In the genomic region with DNA sequence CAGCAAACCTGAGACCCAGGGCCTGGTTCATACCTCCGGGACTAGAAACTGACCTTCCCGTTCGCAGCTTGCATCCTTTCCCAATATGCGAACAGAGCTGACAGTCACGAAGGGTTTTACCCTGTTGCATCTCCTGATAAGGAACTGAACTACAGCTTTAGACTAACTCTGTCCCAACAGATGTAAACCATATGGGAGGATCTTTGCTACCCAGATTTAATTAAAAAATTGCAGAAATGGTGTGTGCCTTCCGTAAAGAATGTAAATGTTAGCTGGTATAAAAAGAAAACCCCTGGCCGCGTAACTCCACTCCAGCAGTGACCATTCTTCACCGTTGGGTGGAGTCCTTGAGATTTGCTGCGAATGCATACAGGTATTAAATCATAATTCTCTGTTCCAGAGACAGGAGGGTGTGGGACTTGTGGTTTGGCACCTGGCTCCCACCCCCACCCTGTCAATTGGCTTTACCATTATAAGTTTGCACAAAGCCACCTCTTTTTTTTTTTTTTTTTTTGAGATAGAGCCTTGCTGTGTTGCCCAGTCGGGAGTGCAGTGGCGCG, we compare ENCODE assay signal across 16 cellular contexts. TPM values are rescaled to one million over a fixed set of nuclear protein-coding genes. Genes with fewer than 3 reads are reported as not detected.
A peak's percentile ranks its signal among the peaks of the same experiment; 100 is the strongest.
DNase-seq lines count a peak whose midpoint lies in the region; ATAC-seq and TF ChIP-seq lines count a peak whose summit lies in the region.
"Had no signal": no experiment of that assay in that cellular context is flagged by ENCODE, and none has a peak within 500 bp of the region (broad histone marks: within the 10 kb centered on the region; RNA-seq: fewer than 3 reads in every experiment).

No MANE protein-coding gene starts in this region.

- ATAC-seq in HG02885 (IDR thresholded peaks at IDR 0.05; ENCODE audit: poor library complexity, unreplicated experiment) (no peak), GM19452 (IDR thresholded peaks at IDR 0.05; ENCODE audit: unreplicated experiment) (no peak)
- ATAC-seq: activated CD4-positive, CD25-positive, alpha-beta regulatory T cell treated with anti-CD3 and anti-CD28 coated beads, Interleukin-2, amount 50 U/mL, for 24 hours; activated naive CD8-positive, alpha-beta T cell treated with anti-CD3 and anti-CD28 coated beads, Interleukin-2, amount 50 U/mL, for 24 hours had no signal

- no peak overlapping the region for H3K27ac Mint-ChIP-seq in chondrocyte (ENCODE audit: unreplicated experiment)
- H3K27ac Mint-ChIP-seq: activated naive CD8-positive, alpha-beta T cell treated with anti-CD3 and anti-CD28 coated beads, Interleukin-2, amount 50 U/mL, for 24 hours; dendritic cell treated with granulocyte-macrophage colony-stimulating factor and Interleukin-4, amounts not matched to agents 40 ng/mL and 50 ng/mL, for 4 days had no signal

- H3K4me3 ChIP-seq in retinal pigment epithelial cell (ENCODE audit: low read length), result no peak overlapping the region
- H3K4me3 ChIP-seq: tibial artery had no signal

- H3K27me3 Mint-ChIP-seq in chondrocyte (ENCODE audit: low read depth), result peaks cover 61% of the 10 kb centered on the region

- H3K4me3 Mint-ChIP-seq in chondrocyte (ENCODE audit: unreplicated experiment), result no peak overlapping the region
- H3K4me3 Mint-ChIP-seq: activated naive CD8-positive, alpha-beta T cell treated with anti-CD3 and anti-CD28 coated beads, Interleukin-2, amount 50 U/mL, for 24 hours; dendritic cell treated with granulocyte-macrophage colony-stimulating factor and Interleukin-4, amounts not matched to agents 40 ng/mL and 50 ng/mL, for 4 days had no signal

- TF ChIP-seq CTCF in chondrocyte (IDR thresholded peaks at IDR 0.05) (peak; percentile 62), retinal pigment epithelial cell (conservative IDR thresholded peaks at IDR 0.05; ENCODE audit: low read depth, low read length) (peak; percentile 30)

- DNase-seq in NK-92 treated with Interleukin-12 subunit alpha and Interleukin-12 subunit beta, amount 100 ng/mL, for 24 hours (lab: John Stamatoyannopoulos, UW), result peak; percentile 39
- no peak for DNase-seq in NK-92 (lab: John Stamatoyannopoulos, UW; ENCODE audit: unreplicated experiment)
- DNase-seq in OCI-M1 (lab: John Stamatoyannopoulos, UW), result peak; percentile 14
- no peak for DNase-seq in chondrocyte (ENCODE audit: low spot score)
- DNase-seq in retinal pigment epithelial cell (ENCODE audit: low read depth), result no peak
- DNase-seq in SIG-M5 treated with dmso at 0.1 percent for 504 hours (lab: John Stamatoyannopoulos, UW; ENCODE audit: unreplicated experiment), result no peak
- DNase-seq: ACHN; activated CD8-positive, alpha-beta memory T cell treated with anti-CD3 and anti-CD28 coated beads, Interleukin-2, amount 50 U/mL, for 48 hours; activated naive CD8-positive, alpha-beta T cell treated with anti-CD3 and anti-CD28 coated beads, Interleukin-2, amount 50 U/mL, for 24 hours; Calu3; NCI-H187 treated with DMSO at 0.1 percent for 48 hours; tibial artery had no signal

- peaks cover 15% of the 10 kb centered on the region for H3K4me1 Mint-ChIP-seq in chondrocyte (ENCODE audit: low read depth)
- H3K4me1 Mint-ChIP-seq: activated naive CD8-positive, alpha-beta T cell treated with anti-CD3 and anti-CD28 coated beads, Interleukin-2, amount 50 U/mL, for 24 hours had no signal

- no peaks in the 10 kb centered on the region for H3K9me3 Mint-ChIP-seq in chondrocyte (ENCODE audit: low read depth)
- H3K9me3 Mint-ChIP-seq: activated naive CD8-positive, alpha-beta T cell treated with anti-CD3 and anti-CD28 coated beads, Interleukin-2, amount 50 U/mL, for 24 hours; dendritic cell treated with granulocyte-macrophage colony-stimulating factor and Interleukin-4, amounts not matched to agents 40 ng/mL and 50 ng/mL, for 4 days had no signal

- H3K36me3 Mint-ChIP-seq in chondrocyte (ENCODE audit: low read depth), result no peaks in the 10 kb centered on the region

RNA-seq across cellular contexts. Expression of a gene that starts 40.6 kb away (rescaled TPM):
- 9.4 to 21.7 TPM (median 10.9 TPM) in 3 replicates for total RNA-seq in chondrocyte
- total RNA-seq: Calu3 had no signal

Comparison
In these comparisons a context has a peak if more than half of its experiments do, and no peak if none do; other contexts are left out.
1. DNase-seq: peak in NK-92 treated with Interleukin-12 subunit alpha and Interleukin-12 subunit beta, amount 100 ng/mL, for 24 hours (single experiment) and OCI-M1 (single experiment); none in NK-92 (single experiment), chondrocyte (single experiment), retinal pigment epithelial cell (single experiment) and SIG-M5 treated with dmso at 0.1 percent for 504 hours (single experiment).